Comparison of ENCODE assay signal across 1 cellular context in the genomic region with DNA sequence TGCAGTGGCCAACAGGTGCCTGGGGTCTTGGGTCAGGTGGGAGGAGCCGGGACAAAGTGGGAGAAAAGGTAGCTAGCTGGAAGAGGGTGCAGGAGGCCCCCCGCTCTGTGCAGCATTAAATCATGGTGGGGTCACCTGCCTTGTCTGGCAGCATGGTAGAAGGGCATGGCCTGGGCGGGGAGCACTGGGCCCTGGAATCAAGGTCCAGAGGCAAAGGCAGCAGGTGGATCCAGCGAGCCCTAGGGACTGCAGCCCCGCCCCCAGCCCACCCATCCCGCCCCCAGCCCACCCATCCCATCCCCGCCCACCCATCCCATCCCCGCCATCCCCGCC.
TF ChIP-seq lines count a peak whose summit lies in the region.

No MANE protein-coding gene starts in this region.

TF ChIP-seq in K562, 482 proteins besides CTCF, POLR2A, EP300 and RAD21:
- TF ChIP-seq ZNF263 (CRISPR knock-in tag; IDR thresholded peaks at IDR 0.05; ENCODE audit: borderline replicate concordance) (peak; percentile 9; the same call in 1 of the 2 replicates), SMARCB1 (IDR thresholded peaks at IDR 0.05; ENCODE audit: insufficient read length, low read depth) (no peak)
